1 cellular context compared by ENCODE assay signal in genomic region chr6:110067837-110068591, GRCh38.
A peak's percentile ranks its signal among the peaks of the same experiment; 100 is the strongest.
TF ChIP-seq lines count a peak whose summit lies in the region.

No MANE protein-coding gene starts in this region.

TF ChIP-seq in HEK293, 187 proteins besides CTCF, POLR2A, EP300 and RAD21 (continued from another document):
- no peak for TF ChIP-seq PRDM4 (tag by site-specific recombination; IDR thresholded peaks at IDR 0.05)
- TF ChIP-seq ZNF514 (tag by site-specific recombination; IDR thresholded peaks at IDR 0.05) = no peak
- peak; percentile 69 for TF ChIP-seq ZFHX2 (tag by site-specific recombination; conservative IDR thresholded peaks at IDR 0.05)
- TF ChIP-seq KLF10 (tag by site-specific recombination; IDR thresholded peaks at IDR 0.05) = no peak
- no peak for TF ChIP-seq ZFP41 (tag by site-specific recombination; IDR thresholded peaks at IDR 0.05; ENCODE audit: borderline replicate concordance)
- TF ChIP-seq ZNF366 (tag by site-specific recombination; conservative IDR thresholded peaks at IDR 0.05) = no peak
